10 cellular contexts compared by ENCODE assay signal in genomic region chr19:18507727-18508440, GRCh38. TPM values are rescaled to one million over a fixed set of nuclear protein-coding genes. Genes with fewer than 3 reads are reported as not detected.
A peak's percentile ranks its signal among the peaks of the same experiment; 100 is the strongest.
DNase-seq lines count a peak whose midpoint lies in the region; ATAC-seq and TF ChIP-seq lines count a peak whose summit lies in the region.
"Had no signal": no experiment of that assay in that cellular context is flagged by ENCODE, and none has a peak within 500 bp of the region (broad histone marks: within the 10 kb centered on the region; RNA-seq: fewer than 3 reads in every experiment).

No MANE protein-coding gene starts in this region.

- ATAC-seq in psoas muscle (peak in 2 of 4 donors; percentile 17 to 39), GM19397 (IDR thresholded peaks at IDR 0.05; ENCODE audit: unreplicated experiment) (no peak)

- H3K27me3 ChIP-seq in Caco-2 (replicated peaks; ENCODE audit: control insufficient read depth, insufficient read depth, low read length) (no peaks in the 10 kb centered on the region), psoas muscle (ENCODE audit: insufficient read depth in 3 of 3, low read length in 2 of 3) (no peaks in the 10 kb centered on the region)

- CTCF ChIA-PET in Caco-2 (lab: Charles Lee), result interaction anchor here (2.1 to 2.4 kb wide), 2 partner anchors 13 to 19 kb away, joined by 9 to 11 read pairs; partner anchors contain the start of gene ELL
- CTCF ChIA-PET in activated CD4-positive, alpha-beta memory T cell treated with anti-CD3 and anti-CD28 coated beads for 36 hours (lab: Charles Lee), result interaction anchor here (0.6 to 11.1 kb wide), 7 partner anchors 10 to 86 kb away, joined by 3 to 91 read pairs (median 6); partner anchors contain the start of gene ELL

- peak overlapping the region; percentile 49 for H3K4me3 Mint-ChIP-seq in Caco-2 (ENCODE audit: unreplicated experiment)
- H3K4me3 Mint-ChIP-seq in activated CD4-positive, alpha-beta memory T cell treated with anti-CD3 and anti-CD28 coated beads for 36 hours, result no peak overlapping the region

- H3K36me3 Mint-ChIP-seq in Caco-2 (ENCODE audit: insufficient read depth, unreplicated experiment), result no peaks in the 10 kb centered on the region
- no peaks in the 10 kb centered on the region for H3K36me3 Mint-ChIP-seq in activated CD4-positive, alpha-beta memory T cell treated with anti-CD3 and anti-CD28 coated beads for 36 hours

- intact Hi-C loops in Caco-2 (cut with micrococcal nuclease; ENCODE audit: unreplicated experiment) (no loop called here), psoas muscle (cut with DNase I) (no loop called here)
- intact Hi-C loops in activated CD4-positive, alpha-beta memory T cell treated with anti-CD3 and anti-CD28 coated beads for 36 hours (cut with micrococcal nuclease), result loop anchor here (2.0 kb wide), 1 partner anchor 13 kb away; no protein-coding TSS in a partner anchor

- WGBS in psoas muscle, 3 donors, result 47 to 54% (median 51%) methylated on average over 11 of the region's 11 CpGs

- no peak for TF ChIP-seq CTCF in Caco-2 (IDR thresholded peaks at IDR 0.05; ENCODE audit: insufficient read depth in 1 of 2, low read depth in 1 of 2, low read length in 1 of 2, severe bottlenecking in 1 of 2, unreplicated experiment in 1 of 2)
- TF ChIP-seq CTCF in psoas muscle (IDR thresholded peaks at IDR 0.05), result no peak

- H3K36me3 ChIP-seq in Caco-2 (ENCODE audit: control insufficient read depth, insufficient read depth, low read length) (no peaks in the 10 kb centered on the region), psoas muscle (ENCODE audit: insufficient read depth in 1 of 2, low read depth in 1 of 2) (no peaks in the 10 kb centered on the region)

- peak overlapping the region; percentile 76 for H3K27ac Mint-ChIP-seq in Caco-2 (ENCODE audit: unreplicated experiment)
- H3K27ac Mint-ChIP-seq in activated CD4-positive, alpha-beta memory T cell treated with anti-CD3 and anti-CD28 coated beads for 36 hours, result peak overlapping the region; percentile 83

- no peaks in the 10 kb centered on the region for H3K9me3 Mint-ChIP-seq in Caco-2 (ENCODE audit: unreplicated experiment)
- H3K9me3 Mint-ChIP-seq in activated CD4-positive, alpha-beta memory T cell treated with anti-CD3 and anti-CD28 coated beads for 36 hours, result no peaks in the 10 kb centered on the region

- POLR2A ChIA-PET in Caco-2 (lab: Charles Lee), result interaction anchor here (0.9 kb wide), 1 partner anchor 11 kb away, joined by 3 read pairs; no protein-coding TSS in a partner anchor
- POLR2A ChIA-PET in activated CD4-positive, alpha-beta memory T cell treated with anti-CD3 and anti-CD28 coated beads for 36 hours (lab: Charles Lee), result interaction anchor here (0.9 kb wide), 1 partner anchor 12 kb away, joined by 4 read pairs; no protein-coding TSS in a partner anchor

- no TSS peak for BruUV-seq in Caco-2 (replicated peaks; lab: Mats Ljungman, UMichigan)

- H3K9me3 ChIP-seq in Caco-2, result no peaks in the 10 kb centered on the region
- H3K9me3 ChIP-seq in psoas muscle, result no peaks in the 10 kb centered on the region

- H3K4me1 ChIP-seq in Caco-2, result peaks cover 43% of the 10 kb centered on the region
- peaks cover 84% of the 10 kb centered on the region for H3K4me1 ChIP-seq in psoas muscle

- H3K4me3 ChIP-seq in Caco-2 (ENCODE audit: low read depth, low read length) (no peak overlapping the region), psoas muscle (peak overlapping the region; percentile 17)

- peak overlapping the region; percentile 80 for H3K27ac ChIP-seq in psoas muscle

- H3K4me1 Mint-ChIP-seq in Caco-2 (ENCODE audit: low read depth, unreplicated experiment), result peaks cover 33% of the 10 kb centered on the region
- peaks cover 71% of the 10 kb centered on the region for H3K4me1 Mint-ChIP-seq in activated CD4-positive, alpha-beta memory T cell treated with anti-CD3 and anti-CD28 coated beads for 36 hours (ENCODE audit: low read depth)

- DNase-seq in Caco-2 (no peak), foreskin melanocyte (peak; percentile 74), psoas muscle (peak in 1 of 2 donors; percentile 75), inferior parietal cortex (ENCODE audit: extremely low spot score) (no peak), H4 (ENCODE audit: low spot score) (no peak)
- DNase-seq in activated CD4-positive, alpha-beta memory T cell treated with anti-CD3 and anti-CD28 coated beads for 36 hours, result no peak
- no peak for DNase-seq in activated CD4-positive, alpha-beta T cell treated with anti-CD3 and anti-CD28 coated beads for 1 hour
- DNase-seq: hippocampal formation; stimulated activated CD4-positive, alpha-beta T cell treated with anti-CD3 and anti-CD28 coated beads, Interleukin-12 subunit alpha, Interleukin-12 subunit beta, amount 100 ng/mL, for 4 hours had no signal

- H3K27me3 Mint-ChIP-seq in Caco-2 (ENCODE audit: insufficient read depth, unreplicated experiment), result no peaks in the 10 kb centered on the region
- no peaks in the 10 kb centered on the region for H3K27me3 Mint-ChIP-seq in activated CD4-positive, alpha-beta memory T cell treated with anti-CD3 and anti-CD28 coated beads for 36 hours

RNA-seq across cellular contexts. Expression of gene ELL, which starts 14.0 kb away (rescaled TPM):
- total RNA-seq in Caco-2 (2022), result 11.2 and 12.1 TPM in 2 replicates
- total RNA-seq in activated CD4-positive, alpha-beta memory T cell treated with anti-CD3 and anti-CD28 coated beads for 36 hours, result 10 to 100 TPM; 24.7 to 29.7 TPM
- 10 to 100 TPM; 17.5 to 40.2 (median 24.9) TPM for total RNA-seq in psoas muscle
- polyA plus RNA-seq in psoas muscle, result 10 to 100 TPM in 1 of 3 donors, 1 to 10 TPM in 2; 7.5 to 12.3 (median 9.2) TPM
- total RNA-seq in H4 (2014; rRNA removed; shearing (Covaris generic)), result 4.9 and 5.8 TPM in 2 replicates

RNA-seq across cellular contexts. Expression of gene FKBP8, which starts 35.5 kb away (rescaled TPM):
- 174 and 184 TPM in 2 replicates for total RNA-seq in Caco-2 (2022)
- 100 to 1,000 TPM; 232 to 236 TPM for total RNA-seq in activated CD4-positive, alpha-beta memory T cell treated with anti-CD3 and anti-CD28 coated beads for 36 hours
- total RNA-seq in psoas muscle, result 100 to 1,000 TPM in 2 of 4 donors, 10 to 100 TPM in 2; 94.4 to 137 (median 113) TPM
- 100 to 1,000 TPM in 2 of 3 donors, 10 to 100 TPM in 1; 92.8 to 143 (median 138) TPM for polyA plus RNA-seq in psoas muscle
- total RNA-seq in H4 (2014; rRNA removed; shearing (Covaris generic)), result 145 and 185 TPM in 2 replicates

RNA-seq across cellular contexts. Expression of gene KXD1, which starts 49.8 kb away (rescaled TPM):
- total RNA-seq in Caco-2 (2022) (77.5 and 80.2 TPM in 2 replicates), psoas muscle (10 to 100 TPM; 38.9 to 76.5 (median 50.8) TPM)
- 100 to 1,000 TPM; 112 to 114 TPM for total RNA-seq in activated CD4-positive, alpha-beta memory T cell treated with anti-CD3 and anti-CD28 coated beads for 36 hours
- 100 to 1,000 TPM in 2 of 3 donors, 10 to 100 TPM in 1; 84.6 to 144 (median 122) TPM for polyA plus RNA-seq in psoas muscle
- total RNA-seq in H4 (2014; rRNA removed; shearing (Covaris generic)), result 139 and 150 TPM in 2 replicates
